27 cellular contexts compared by ENCODE assay signal in genomic region chr1:84709175-84709574, GRCh38. TPM values are rescaled to one million over a fixed set of nuclear protein-coding genes. Genes with fewer than 3 reads are reported as not detected.
DNase-seq lines count a peak whose midpoint lies in the region; ATAC-seq, FAIRE-seq and TF ChIP-seq lines count a peak whose summit lies in the region.
"Had no signal": no experiment of that assay in that cellular context is flagged by ENCODE, and none has a peak within 500 bp of the region (broad histone marks: within the 10 kb centered on the region; RNA-seq: fewer than 3 reads in every experiment).

No MANE protein-coding gene starts in this region.

- H3K4me3 Mint-ChIP-seq in T-helper 17 cell, result no peak overlapping the region
- no peak overlapping the region for H3K4me3 Mint-ChIP-seq in HFFc6
- H3K4me3 Mint-ChIP-seq: CD14-positive monocyte; CD4-positive, alpha-beta memory T cell; CD4-positive, CD25-positive, alpha-beta regulatory T cell had no signal

- no peak for TF ChIP-seq POLR2A in IMR-90 (IDR thresholded peaks at IDR 0.05; ENCODE audit: low read depth, low read length)
- no peak for TF ChIP-seq POLR2A in erythroblast (IDR thresholded peaks at IDR 0.05; ENCODE audit: low read length)

- no peak for TF ChIP-seq RAD21 in IMR-90 (IDR thresholded peaks at IDR 0.05; ENCODE audit: low read length)

- H3K36me3 ChIP-seq in IMR-90 (ENCODE audit: control insufficient read depth, insufficient read depth, low read length), result no peaks in the 10 kb centered on the region
- no peaks in the 10 kb centered on the region for H3K36me3 ChIP-seq in bronchial epithelial cell (ENCODE audit: control insufficient read depth, insufficient read depth, low read length)
- no peaks in the 10 kb centered on the region for H3K36me3 ChIP-seq in small intestine (ENCODE audit: control insufficient read depth in 2 of 2, insufficient read depth in 2 of 2, low read length in 2 of 2)
- H3K36me3 ChIP-seq: BE2C, BLaER1 had no signal

- 0 out of 2 replicates have a peak overlapping the region, but pooled peaks have one; percentile 33 for H4K91ac ChIP-seq in IMR-90 (ENCODE audit: insufficient read depth, low read depth, low read length)

- TF ChIP-seq CTCF in IMR-90 (conservative IDR thresholded peaks at IDR 0.05; ENCODE audit: low read depth, low read length), result no peak
- no peak for TF ChIP-seq CTCF in bronchial epithelial cell (IDR thresholded peaks at IDR 0.05; ENCODE audit: insufficient read depth, low read length, severe bottlenecking)
- TF ChIP-seq CTCF in HFFc6 (IDR thresholded peaks at IDR 0.05), result no peak

- H3K4me2 ChIP-seq in IMR-90 (ENCODE audit: low read depth, low read length), result no peak overlapping the region
- H3K4me2 ChIP-seq: BLaER1 had no signal

- POLR2A ChIA-PET in IMR-90 (lab: Charles Lee; ENCODE audit: unreplicated experiment), result no interaction called here

- peak overlapping the region; percentile 20; the same call in 1 of the 2 replicates for H2AK5ac ChIP-seq in IMR-90 (ENCODE audit: low read depth, low read length)

- DNase-seq in IMR-90 (no peak), bronchial epithelial cell (ENCODE audit: low read depth) (no peak), erythroblast (lab: John Stamatoyannopoulos, UW) (peak; percentile 12 to 50), small intestine (peak; percentile 60), medulla oblongata (ENCODE audit: extremely low spot score) (no peak), DMS79 treated with DMSO at 0.1 percent for 48 hours (lab: John Stamatoyannopoulos, UW) (no peak), T-helper 17 cell (no peak), HFFc6 (no peak)
- DNase-seq: 8988T; ACHN; BE2C; C1 segment of cervical spinal cord; Caco-2; Calu3; CD4-positive, alpha-beta memory T cell; CD4-positive, CD25-positive, alpha-beta regulatory T cell; DMS 273 treated with DMSO at 0.1 percent for 48 hours; DMS153; DMS53; DMS79; GF-D8 had no signal

- H3K27me3 ChIP-seq in IMR-90 (ENCODE audit: control insufficient read depth, insufficient read depth, low read length) (no peaks in the 10 kb centered on the region), bronchial epithelial cell (ENCODE audit: control insufficient read depth, insufficient read depth, low read length) (no peaks in the 10 kb centered on the region), small intestine (ENCODE audit: control insufficient read depth in 2 of 2, insufficient read depth in 2 of 2, low read length in 2 of 2) (no peaks in the 10 kb centered on the region)
- H3K27me3 ChIP-seq: BE2C, BLaER1 had no signal

- H3K27ac ChIP-seq in IMR-90 (ENCODE audit: insufficient read depth, low read length) (no peak overlapping the region), small intestine (ENCODE audit: low read depth in 1 of 2, low read length in 1 of 2) (no peak overlapping the region)
- H3K27ac ChIP-seq: BLaER1 had no signal

- H3K14ac ChIP-seq in IMR-90 (replicated peaks; ENCODE audit: low read depth, low read length), result no peak overlapping the region

- no peak overlapping the region for H2BK120ac ChIP-seq in IMR-90 (ENCODE audit: low read depth, low read length)

- H3K4me3 ChIP-seq in IMR-90 (ENCODE audit: insufficient read depth, low read depth, low read length) (no peak overlapping the region), bronchial epithelial cell (ENCODE audit: low read depth, low read length) (no peak overlapping the region), small intestine (ENCODE audit: low read depth in 1 of 2, low read length in 2 of 2) (no peak overlapping the region)
- H3K4me3 ChIP-seq: BLaER1 had no signal

- no TSS peak for BruUV-seq in IMR-90 (replicated peaks; lab: Mats Ljungman, UMichigan)

- no peak overlapping the region for H3K56ac ChIP-seq in IMR-90 (ENCODE audit: extremely low read depth, insufficient read depth, low read length)

- H3K79me1 ChIP-seq in IMR-90 (ENCODE audit: low read depth in 1 of 2, low read length in 2 of 2), result no peaks in the 10 kb centered on the region

- 0 out of 2 replicates have a peak overlapping the region, but pooled peaks have one; percentile 28 for H2BK20ac ChIP-seq in IMR-90 (ENCODE audit: low read depth, low read length)

- no peak overlapping the region for H2AK9ac ChIP-seq in IMR-90 (replicated peaks; ENCODE audit: low read depth, low read length, poor library complexity)

- no peak overlapping the region for H3K27ac Mint-ChIP-seq in T-helper 17 cell
- no peak overlapping the region for H3K27ac Mint-ChIP-seq in HFFc6
- H3K27ac Mint-ChIP-seq: CD14-positive monocyte; CD4-positive, alpha-beta memory T cell; CD4-positive, CD25-positive, alpha-beta regulatory T cell had no signal

- H3K27me3 Mint-ChIP-seq in T-helper 17 cell (peaks cover 10% of the 10 kb centered on the region), HFFc6 (ENCODE audit: insufficient read depth) (no peaks in the 10 kb centered on the region)

- peak overlapping the region; percentile 56; the same call in 1 of the 3 replicates for H2BK15ac ChIP-seq in IMR-90 (ENCODE audit: low read depth, low read length)

- H2BK5ac ChIP-seq in IMR-90 (ENCODE audit: low read depth, low read length, poor library complexity, severe bottlenecking), result no peak overlapping the region

- no peaks in the 10 kb centered on the region for H3K9me3 ChIP-seq in IMR-90 (ENCODE audit: control insufficient read depth, insufficient read depth, low read length)
- no peaks in the 10 kb centered on the region for H3K9me3 ChIP-seq in small intestine (ENCODE audit: control insufficient read depth, low read depth)
- H3K9me3 ChIP-seq in T-helper 17 cell (ENCODE audit: control insufficient read depth, low read length, poor library complexity, severe bottlenecking), result no peaks in the 10 kb centered on the region
- H3K9me3 ChIP-seq: BE2C, BLaER1, Caco-2 had no signal

- peak; percentile 77 for FAIRE-seq in bronchial epithelial cell (lab: Jason Lieb, UNC)
- FAIRE-seq in small intestine (lab: Jason Lieb, UNC), result no peak
- FAIRE-seq: A204.1, G401.6, GM12891, GM19239 had no signal

- no peak overlapping the region for H3K9ac ChIP-seq in IMR-90 (ENCODE audit: low read depth, low read length)
- H3K9ac ChIP-seq: BLaER1 had no signal

- CTCF ChIA-PET in IMR-90 (lab: Yijun Ruan, JAX), result no interaction called here

- no CpG with 5 or more reads among the region's 1 CpG for WGBS in IMR-90 (ENCODE audit: extremely low coverage in 2 of 2, insufficient read length in 1 of 2), 2 experiments
- WGBS in small intestine, 3 donors, result 14 to 58% (median 23%) methylated on average over 1 of the region's 1 CpG

- H3K36me3 Mint-ChIP-seq in T-helper 17 cell (ENCODE audit: low read depth) (peaks cover 5% of the 10 kb centered on the region), HFFc6 (ENCODE audit: low read depth) (peaks cover 5% of the 10 kb centered on the region; the same call in 1 of the 2 replicates)
- H3K36me3 Mint-ChIP-seq: CD14-positive monocyte; CD4-positive, alpha-beta memory T cell; CD4-positive, CD25-positive, alpha-beta regulatory T cell had no signal

- H3K4me1 ChIP-seq in IMR-90 (ENCODE audit: control insufficient read depth, insufficient read depth, low read length) (peaks cover 15% of the 10 kb centered on the region), small intestine (ENCODE audit: control insufficient read depth in 2 of 2, insufficient read depth in 1 of 2, low read depth in 1 of 2, low read length in 1 of 2) (peaks cover 0 to 4% of the 10 kb centered on the region in 2 donors)
- H3K4me1 ChIP-seq: BE2C, BLaER1, Caco-2 had no signal

- dilution Hi-C loops in IMR-90 (cut with HindIII; ENCODE audit: low sequenced_read_pairs, unreplicated experiment), result no loop called here

- 0 out of 2 replicates have a peak overlapping the region, but pooled peaks have one; percentile 1 for H3K18ac ChIP-seq in IMR-90 (ENCODE audit: low read depth, low read length)

- H3K4me1 Mint-ChIP-seq in T-helper 17 cell (peaks cover 4% of the 10 kb centered on the region), HFFc6 (ENCODE audit: low read depth) (peaks cover 29% of the 10 kb centered on the region)
- H3K4me1 Mint-ChIP-seq: CD14-positive monocyte; CD4-positive, CD25-positive, alpha-beta regulatory T cell had no signal

- 0 out of 4 replicates have a peak overlapping the region, but pooled peaks of 1 of the 2 experiments have one; percentile 43 for H4K8ac ChIP-seq in IMR-90 (ENCODE audit: low read depth in 2 of 2, low read length in 2 of 2)

- no peak overlapping the region for H3K23ac ChIP-seq in IMR-90 (ENCODE audit: low read depth, low read length)

- peaks cover 2% of the 10 kb centered on the region; the same call in 1 of the 2 replicates for H3K9me1 ChIP-seq in IMR-90 (ENCODE audit: insufficient read depth, low read length)

- H4K5ac ChIP-seq in IMR-90 (ENCODE audit: low read depth, low read length), result no peak overlapping the region; the same call in 1 of the 2 replicates

- H3K4ac ChIP-seq in IMR-90 (ENCODE audit: low read depth, low read length), result no peak overlapping the region

- intact Hi-C loops in IMR-90 (cut with micrococcal nuclease), result no loop called here

- ATAC-seq in IMR-90 (ENCODE audit: low read depth) (no peak), T-helper 17 cell (no peak)

- in situ Hi-C loops in IMR-90 (cut with MboI; ENCODE audit: low sequenced_read_pairs), result no loop called here

- no peaks in the 10 kb centered on the region for H4K20me1 ChIP-seq in IMR-90 (ENCODE audit: insufficient read depth, low read length)
- H4K20me1 ChIP-seq: BLaER1 had no signal

- H3K9me3 Mint-ChIP-seq in HFFc6, result no peaks in the 10 kb centered on the region
- H3K9me3 Mint-ChIP-seq: CD14-positive monocyte; CD4-positive, alpha-beta memory T cell had no signal

- H2AFZ ChIP-seq in IMR-90 (replicated peaks; ENCODE audit: low read length, poor library complexity), result no peak overlapping the region

TF ChIP-seq in IMR-90, 13 proteins besides CTCF, POLR2A, EP300 and RAD21 (continues in another document):
- no peak for TF ChIP-seq ELK1 (IDR thresholded peaks at IDR 0.05; ENCODE audit: borderline replicate concordance, low read depth, low read length)
- no peak for TF ChIP-seq MXI1 (IDR thresholded peaks at IDR 0.05; ENCODE audit: borderline replicate concordance, low read depth, low read length)

RNA-seq across cellular contexts. Expression of gene SSX2IP, which starts 18.9 kb away (rescaled TPM):
- total RNA-seq in IMR-90 (2012; rRNA removed) (13.4 and 22.8 TPM in 2 replicates), bronchial epithelial cell (11.6 and 11.8 TPM in 2 replicates), T-helper 17 cell (10 to 100 TPM in 1 of 2 donors, 1 to 10 TPM in 1; 6.6 to 17.2 TPM)
- polyA plus RNA-seq in IMR-90 (2012; rRNA removed) (4.6 and 7.7 TPM in 2 replicates), small intestine (10 to 100 TPM in 2 of 3 donors, 1 to 10 TPM in 1; 5.7 to 15.7 (median 11.6) TPM)
- 0.77 and 1.4 TPM in 2 replicates for polyA plus RNA-seq in IMR-90 (2012; cell fraction: cytosol; rRNA removed)
- polyA plus RNA-seq in IMR-90 (2012; cell fraction: nucleus; rRNA removed; ENCODE audit: low replicate concordance), result 0.90 and 7.3 TPM in 2 replicates
- total RNA-seq in HFFc6 (2021; fragmentation: NEBNext Ultra II Directional; extraction: Animal tissue kit (Norgen Biotek cat#: 25700)), result 100 to 1,000 TPM in 4 of 6 experiments, 10 to 100 TPM in 2; 78.3 to 128 (median 121) TPM

Comparison
In these comparisons a context has a peak if more than half of its experiments do, and no peak if none do; other contexts are left out.
1. DNase-seq: peak in erythroblast (2 of 2) and small intestine (single experiment); none in IMR-90 (single experiment), bronchial epithelial cell (single experiment), medulla oblongata (single experiment), DMS79 treated with DMSO at 0.1 percent for 48 hours (single experiment), T-helper 17 cell (0 of 3) and HFFc6 (single experiment).